ENCODE assay signal across 17 cellular contexts in genomic region chr3:65879372-65879771, GRCh38.
"Had no signal": no experiment of that assay in that cellular context is flagged by ENCODE, and none has a peak within 500 bp of the region (broad histone marks: within the 10 kb centered on the region; RNA-seq: fewer than 3 reads in every experiment).

No MANE protein-coding gene starts in this region.

- H3K4me3 ChIP-seq: hepatocyte, mucosa of descending colon, right atrium auricular region had no signal

- H3K9me3 ChIP-seq: mucosa of descending colon, right atrium auricular region had no signal

- H2AFZ ChIP-seq: hepatocyte had no signal

- H3K36me3 ChIP-seq: right atrium auricular region had no signal

- H3K27ac ChIP-seq: foreskin keratinocyte, hepatocyte, right atrium auricular region had no signal

- ATAC-seq: effector memory CD8-positive, alpha-beta T cell; foreskin keratinocyte; left cardiac atrium; left ventricle myocardium superior; mucosa of descending colon; naive thymus-derived CD8-positive, alpha-beta T cell had no signal

- DNase-seq: cerebellar nuclear complex; effector memory CD8-positive, alpha-beta T cell; foreskin keratinocyte; head of caudate nucleus; left cardiac atrium; left ventricle myocardium superior; mucosa of descending colon; naive thymus-derived CD8-positive, alpha-beta T cell; posterior cingulate gyrus; small intestine; stimulated activated CD4-positive, alpha-beta T cell treated with anti-CD3 and anti-CD28 coated beads, Interleukin-12 subunit alpha, Interleukin-12 subunit beta, amount 100 ng/mL, for 4 hours; stimulated activated naive CD4-positive, alpha-beta T cell treated with Interleukin-2 at 50 U/mL for 16 hours; trophoblast cell had no signal

- H3K4me2 ChIP-seq: hepatocyte had no signal

- H3K27me3 ChIP-seq: foreskin keratinocyte, hepatocyte, right atrium auricular region had no signal

- FAIRE-seq: colon, keratinocyte, small intestine had no signal
